29 cellular contexts compared by ENCODE assay signal in the genomic region with DNA sequence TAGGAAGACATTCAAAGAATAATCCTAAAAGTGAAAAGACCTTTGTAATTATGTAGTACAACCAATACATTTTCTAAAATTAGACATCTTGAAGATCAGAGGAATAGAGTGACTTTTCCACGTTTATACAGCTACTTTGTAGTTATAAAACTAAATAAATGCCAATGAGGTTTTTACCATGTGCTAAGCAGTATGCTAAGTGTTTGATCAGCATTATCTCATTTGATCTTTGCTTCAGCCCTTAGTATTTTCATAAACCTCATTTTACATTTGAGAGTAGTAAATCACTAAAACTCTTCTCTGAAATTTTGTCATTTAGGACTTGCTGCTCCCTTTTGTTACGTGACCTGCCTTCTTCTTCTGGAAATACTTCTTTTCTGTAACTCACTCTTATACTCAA.
"Had no signal": no experiment of that assay in that cellular context is flagged by ENCODE, and none has a peak within 500 bp of the region (broad histone marks: within the 10 kb centered on the region; RNA-seq: fewer than 3 reads in every experiment).

No MANE protein-coding gene starts in this region.

- H3K27ac Mint-ChIP-seq: stimulated activated effector memory CD8-positive, alpha-beta T cell treated with anti-CD3 and anti-CD28 coated beads, Interleukin-12 subunit alpha, Interleukin-12 subunit beta, amount 100 ng/mL, for 72 hours; stimulated activated memory B cell treated with anti-CD40 and anti-IgM and Interleukin-4, amounts not matched to agents 10 μg/mL and 1 μg/mL and 100 μg/mL, for 72 hours; stimulated activated naive B cell treated with anti-CD40 and anti-IgM and Interleukin-4, amounts not matched to agents 10 μg/mL and 1 μg/mL and 100 μg/mL, for 72 hours; stimulated activated naive CD8-positive, alpha-beta T cell treated with anti-CD3 and anti-CD28 coated beads, Interleukin-15, amount 100 ng/mL, for 72 hours; stimulated activated naive CD8-positive, alpha-beta T cell treated with anti-CD3 and anti-CD28 coated beads, Interleukin-15, Interleukin-2, amounts not matched to agents 100 ng/mL and 50 ng/mL, for 24 hours; type B pancreatic cell had no signal

- H3K36me3 ChIP-seq: uterus had no signal

- H3K27me3 ChIP-seq: stomach, suprapubic skin, testis, thyroid gland, tibial artery, tibial nerve, transverse colon, upper lobe of left lung, upper lobe of right lung, uterus, vagina had no signal

- DNase-seq: stimulated activated CD4-positive, alpha-beta T cell treated with anti-CD3 and anti-CD28 coated beads, Interleukin-2, amount 100 ng/mL, for 48 hours; stimulated activated CD4-positive, alpha-beta T cell treated with anti-CD3 and anti-CD28 coated beads, Interleukin-4, amount 100 ng/mL, for 1 hour; stimulated activated CD4-positive, alpha-beta T cell treated with anti-CD3 and anti-CD28 coated beads, Interleukin-4, amount 100 ng/mL, for 24 hours; stimulated activated CD4-positive, alpha-beta T cell treated with anti-CD3 and anti-CD28 coated beads, Interleukin-4, amount 100 ng/mL, for 4 hours; stimulated activated CD8-positive, alpha-beta memory T cell treated with anti-CD3 and anti-CD28 coated beads, Interleukin-4, amount 100 ng/mL, for 48 hours; stimulated activated naive B cell treated with anti-CD40 and anti-IgM and Interleukin-4, amounts not matched to agents 10 μg/mL and 1 μg/mL and 100 μg/mL, for 72 hours; stimulated activated naive CD4-positive, alpha-beta T cell; stimulated activated naive CD4-positive, alpha-beta T cell treated with Interleukin-2 at 50 U/mL for 16 hours; stimulated activated naive CD8-positive, alpha-beta T cell treated with anti-CD3 and anti-CD28 coated beads, Interleukin-15, amount 100 ng/mL, for 72 hours; stimulated activated naive CD8-positive, alpha-beta T cell treated with anti-CD3 and anti-CD28 coated beads, Interleukin-15, Interleukin-2, amounts not matched to agents 100 U/mL and 50 U/mL, for 24 hours; stomach; substantia nigra; testis; thyroid gland; tibial artery; transverse colon; trophoblast cell; upper lobe of left lung; upper lobe of right lung; uterus had no signal

- H3K4me1 Mint-ChIP-seq: stimulated activated effector memory CD8-positive, alpha-beta T cell treated with anti-CD3 and anti-CD28 coated beads, Interleukin-12 subunit alpha, Interleukin-12 subunit beta, amount 100 ng/mL, for 72 hours; stimulated activated memory B cell treated with anti-CD40 and anti-IgM and Interleukin-4, amounts not matched to agents 10 μg/mL and 1 μg/mL and 100 μg/mL, for 72 hours; stimulated activated naive B cell treated with anti-CD40 and anti-IgM and Interleukin-4, amounts not matched to agents 10 μg/mL and 1 μg/mL and 100 μg/mL, for 72 hours; stimulated activated naive CD8-positive, alpha-beta T cell treated with anti-CD3 and anti-CD28 coated beads, Interleukin-15, amount 100 ng/mL, for 72 hours had no signal

- H3K27ac ChIP-seq: stomach, suprapubic skin, testis, thoracic aorta, tibial artery, tibial nerve, transverse colon, upper lobe of left lung, upper lobe of right lung, uterus, vagina had no signal

- H3K27me3 Mint-ChIP-seq: stimulated activated memory B cell treated with anti-CD40 and anti-IgM and Interleukin-4, amounts not matched to agents 10 μg/mL and 1 μg/mL and 100 μg/mL, for 72 hours; stimulated activated naive B cell treated with anti-CD40 and anti-IgM and Interleukin-4, amounts not matched to agents 10 μg/mL and 1 μg/mL and 100 μg/mL, for 72 hours; stimulated activated naive CD8-positive, alpha-beta T cell treated with anti-CD3 and anti-CD28 coated beads, Interleukin-15, amount 100 ng/mL, for 72 hours; stimulated activated naive CD8-positive, alpha-beta T cell treated with anti-CD3 and anti-CD28 coated beads, Interleukin-15, Interleukin-2, amounts not matched to agents 100 ng/mL and 50 ng/mL, for 24 hours; type B pancreatic cell had no signal

- FAIRE-seq: urothelium cell line had no signal

- H3K4me3 ChIP-seq: stomach, suprapubic skin, testis, thoracic aorta, thyroid gland, tibial artery, tibial nerve, transverse colon, upper lobe of left lung, upper lobe of right lung, uterus, vagina had no signal

- H3K4me1 ChIP-seq: suprapubic skin, testis, tibial artery, tibial nerve, transverse colon, upper lobe of right lung, uterus, vagina had no signal

- H3K9me3 Mint-ChIP-seq: stimulated activated effector memory CD8-positive, alpha-beta T cell treated with anti-CD3 and anti-CD28 coated beads, Interleukin-12 subunit alpha, Interleukin-12 subunit beta, amount 100 ng/mL, for 72 hours; stimulated activated memory B cell treated with anti-CD40 and anti-IgM and Interleukin-4, amounts not matched to agents 10 μg/mL and 1 μg/mL and 100 μg/mL, for 72 hours; stimulated activated naive B cell treated with anti-CD40 and anti-IgM and Interleukin-4, amounts not matched to agents 10 μg/mL and 1 μg/mL and 100 μg/mL, for 72 hours; stimulated activated naive CD8-positive, alpha-beta T cell treated with anti-CD3 and anti-CD28 coated beads, Interleukin-15, amount 100 ng/mL, for 72 hours; stimulated activated naive CD8-positive, alpha-beta T cell treated with anti-CD3 and anti-CD28 coated beads, Interleukin-15, Interleukin-2, amounts not matched to agents 100 ng/mL and 50 ng/mL, for 24 hours; type B pancreatic cell had no signal

- ATAC-seq: stimulated activated effector memory CD8-positive, alpha-beta T cell treated with anti-CD3 and anti-CD28 coated beads, Interleukin-12 subunit alpha, Interleukin-12 subunit beta, amount 100 ng/mL, for 72 hours; stimulated activated memory B cell treated with anti-CD40 and anti-IgM and Interleukin-4, amounts not matched to agents 10 μg/mL and 1 μg/mL and 100 μg/mL, for 72 hours; stimulated activated naive B cell treated with anti-CD40 and anti-IgM and Interleukin-4, amounts not matched to agents 10 μg/mL and 1 μg/mL and 100 μg/mL, for 72 hours; stimulated activated naive CD8-positive, alpha-beta T cell treated with anti-CD3 and anti-CD28 coated beads, Interleukin-15, amount 100 ng/mL, for 72 hours; stimulated activated naive CD8-positive, alpha-beta T cell treated with anti-CD3 and anti-CD28 coated beads, Interleukin-15, Interleukin-2, amounts not matched to agents 100 U/mL and 50 U/mL, for 24 hours; upper lobe of right lung had no signal

- H3K4me3 Mint-ChIP-seq: stimulated activated effector memory CD8-positive, alpha-beta T cell treated with anti-CD3 and anti-CD28 coated beads, Interleukin-12 subunit alpha, Interleukin-12 subunit beta, amount 100 ng/mL, for 72 hours; stimulated activated memory B cell treated with anti-CD40 and anti-IgM and Interleukin-4, amounts not matched to agents 10 μg/mL and 1 μg/mL and 100 μg/mL, for 72 hours; stimulated activated naive B cell treated with anti-CD40 and anti-IgM and Interleukin-4, amounts not matched to agents 10 μg/mL and 1 μg/mL and 100 μg/mL, for 72 hours; stimulated activated naive CD8-positive, alpha-beta T cell treated with anti-CD3 and anti-CD28 coated beads, Interleukin-15, amount 100 ng/mL, for 72 hours; stimulated activated naive CD8-positive, alpha-beta T cell treated with anti-CD3 and anti-CD28 coated beads, Interleukin-15, Interleukin-2, amounts not matched to agents 100 ng/mL and 50 ng/mL, for 24 hours; type B pancreatic cell had no signal

- H3K9me3 ChIP-seq: stomach, suprapubic skin, testis, thoracic aorta, thyroid gland, tibial artery, tibial nerve, transverse colon, upper lobe of left lung, upper lobe of right lung, uterus, vagina had no signal
